In genomic region chr11:43582837-43583462, GRCh38 we compare ENCODE assay signal across 24 cellular contexts.
DNase-seq lines count a peak whose midpoint lies in the region; ATAC-seq, FAIRE-seq and TF ChIP-seq lines count a peak whose summit lies in the region.
"Had no signal": no experiment of that assay in that cellular context is flagged by ENCODE, and none has a peak within 500 bp of the region (broad histone marks: within the 10 kb centered on the region; RNA-seq: fewer than 3 reads in every experiment).

No MANE protein-coding gene starts in this region.

- H3K79me1 ChIP-seq in mesendoderm (ENCODE audit: low read length): no peaks in the 10 kb centered on the region

- H3K18ac ChIP-seq in mesendoderm (ENCODE audit: low read length): no peak overlapping the region

- H3K36me3 ChIP-seq in HepG2 (replicated peaks in 1 of 2; ENCODE audit: control insufficient read depth in 1 of 2, insufficient read depth in 2 of 2, low read length in 2 of 2): no peaks in the 10 kb centered on the region
- no peaks in the 10 kb centered on the region for H3K36me3 ChIP-seq in right lobe of liver
- H3K36me3 ChIP-seq in mesendoderm (ENCODE audit: control insufficient read depth, insufficient read depth, low read length): no peaks in the 10 kb centered on the region
- H3K36me3 ChIP-seq in mucosa of descending colon (ENCODE audit: low read depth): no peaks in the 10 kb centered on the region
- H3K36me3 ChIP-seq: heart left ventricle, lower lobe of right lung, tibial artery had no signal

- H4K20me1 ChIP-seq in HepG2 (ENCODE audit: insufficient read depth, low read length): no peaks in the 10 kb centered on the region

- WGBS in HepG2 (ENCODE audit: low lambda C conversion rate): 52% methylated on average over 24 of the region's 26 CpGs
- 26% methylated on average over 16 of the region's 26 CpGs for WGBS in right lobe of liver (ENCODE audit: insufficient coverage, low coverage, low lambda C conversion rate, missing lambda C conversion rate)
- WGBS in mesendoderm (ENCODE audit: extremely low coverage, insufficient coverage, low lambda C conversion rate): no CpG with 5 or more reads among the region's 26 CpGs

- peaks cover 7 to 61% of the 10 kb centered on the region in 2 experiments for H3K27me3 ChIP-seq in HepG2 (ENCODE audit: control insufficient read depth in 1 of 2, insufficient read depth in 2 of 2, low read length in 2 of 2)
- H3K27me3 ChIP-seq in right lobe of liver: peaks cover 0 to 5% of the 10 kb centered on the region in 2 donors
- peaks cover 49% of the 10 kb centered on the region for H3K27me3 ChIP-seq in mesendoderm (ENCODE audit: insufficient read depth, low read length, poor library complexity)

- H3K9me3 ChIP-seq in HepG2 (ENCODE audit: low read length): no peaks in the 10 kb centered on the region
- no peaks in the 10 kb centered on the region for H3K9me3 ChIP-seq in right lobe of liver
- H3K9me3 ChIP-seq in mucosa of descending colon: no peaks in the 10 kb centered on the region
- H3K9me3 ChIP-seq: heart left ventricle, lower lobe of right lung, tibial artery had no signal

- no peak overlapping the region for H4K8ac ChIP-seq in mesendoderm (ENCODE audit: low read depth, low read length)

- H3K27ac ChIP-seq in HepG2 (ENCODE audit: extremely low read length, insufficient read depth, low read length) (no peak overlapping the region), right lobe of liver (no peak overlapping the region), mesendoderm (ENCODE audit: low read depth, low read length) (no peak overlapping the region)
- H3K27ac ChIP-seq: heart left ventricle, lower lobe of right lung, skin epidermis, tibial artery had no signal

- no peaks in the 10 kb centered on the region for H3K79me2 ChIP-seq in HepG2 (ENCODE audit: insufficient read depth, low read length)
- H3K79me2 ChIP-seq in mesendoderm (ENCODE audit: control insufficient read depth, insufficient read depth, low read length): no peaks in the 10 kb centered on the region

- no peak overlapping the region for H2BK5ac ChIP-seq in mesendoderm (ENCODE audit: low read length)

- H3K4me2 ChIP-seq in HepG2 (ENCODE audit: low read depth, low read length) (no peak overlapping the region), mesendoderm (ENCODE audit: low read length) (no peak overlapping the region)

- no peak for TF ChIP-seq RAD21 in HepG2 (CRISPR knock-in tag; IDR thresholded peaks at IDR 0.05)

- no TSS peak for BruUV-seq in HepG2 (replicated peaks; lab: Mats Ljungman, UMichigan)

- H4K5ac ChIP-seq in mesendoderm (ENCODE audit: low read length): no peak overlapping the region

- TF ChIP-seq POLR2A in HepG2 (IDR thresholded peaks at IDR 0.05; ENCODE audit: insufficient read depth in 1 of 2, low read depth in 2 of 2, low read length in 2 of 2) (no peak), right lobe of liver (IDR thresholded peaks at IDR 0.05) (no peak)

- TF ChIP-seq EP300 in HepG2 (IDR thresholded peaks at IDR 0.05; ENCODE audit: low read depth in 2 of 2, low read length in 2 of 2) (no peak), HepG2 (CRISPR knock-in tag; IDR thresholded peaks at IDR 0.05; ENCODE audit: borderline replicate concordance) (no peak)

- no peak for DNase-seq in HepG2 (ENCODE audit: low spot score)
- no peak for DNase-seq in right lobe of liver
- DNase-seq in ecto neural progenitor cell (ENCODE audit: low spot score): peak; percentile 60
- DNase-seq in mesendoderm: peak; percentile 30
- DNase-seq in putamen (ENCODE audit: low spot score): no peak
- no peak for DNase-seq in NCI-H187 treated with DMSO at 0.1 percent for 48 hours (lab: John Stamatoyannopoulos, UW)
- no peak for DNase-seq in mucosa of descending colon
- DNase-seq: activated CD4-positive, alpha-beta T cell treated with anti-CD3 and anti-CD28 coated beads for 36 hours; activated CD8-positive, alpha-beta memory T cell treated with anti-CD3 and anti-CD28 coated beads, Interleukin-2, amount 10 ng/mL, durations not matched to agents 7 days and 5 days; CD4-positive, CD25-positive, alpha-beta regulatory T cell; cortex of kidney; HCEC 1CT; heart left ventricle; islet precursor cell; lower lobe of right lung; NCI-H1105 treated with DMSO at 0.1 percent for 48 hours; NCI-H2171; NCI-H526 treated with DMSO at 0.1 percent for 48 hours; SHP77; stimulated activated naive CD4-positive, alpha-beta T cell treated with Interleukin-2 at 50 U/mL for 16 hours; tibial artery had no signal

- H3K56ac ChIP-seq in mesendoderm (ENCODE audit: low read length): no peak overlapping the region

- POLR2A ChIA-PET in HepG2 (lab: Yijun Ruan, JAX): no interaction called here

- no peaks in the 10 kb centered on the region for H3K4me1 ChIP-seq in HepG2 (ENCODE audit: insufficient read depth, low read length)
- peaks cover 0 to 7% (median 0%) of the 10 kb centered on the region in 4 donors for H3K4me1 ChIP-seq in right lobe of liver
- H3K4me1 ChIP-seq in mesendoderm (ENCODE audit: control insufficient read depth, low read depth, low read length): no peaks in the 10 kb centered on the region
- H3K4me1 ChIP-seq in mucosa of descending colon (ENCODE audit: low read depth): peaks cover 8% of the 10 kb centered on the region

- intact Hi-C loops in HepG2 (cut with micrococcal nuclease; ENCODE audit: unreplicated experiment) (no loop called here), right lobe of liver (cut with DNase I) (no loop called here), mucosa of descending colon (cut with DNase I, micrococcal nuclease) (no loop called here)

- TF ChIP-seq CTCF in HepG2 (CRISPR knock-in tag; IDR thresholded peaks at IDR 0.05) (no peak), right lobe of liver (IDR thresholded peaks at IDR 0.05) (no peak), mucosa of descending colon (IDR thresholded peaks at IDR 0.05) (no peak)

- in situ Hi-C loops in HepG2 (cut with HindIII; ENCODE audit: extremely low pct_ligation_motif_present, low pct_unique_long_range_greater_than_20kb): loop anchor here (10.0 kb wide), 1 partner anchor 62 kb away; no protein-coding TSS in a partner anchor

- CTCF ChIA-PET in HepG2 (lab: Yijun Ruan, JAX; ENCODE audit: low intra/inter-chr PET ratio, low total read pairs): no interaction called here

- no peak overlapping the region for H2BK15ac ChIP-seq in mesendoderm (replicated peaks; ENCODE audit: low read depth)

- H2BK120ac ChIP-seq in mesendoderm (ENCODE audit: low read depth, low read length): no peak overlapping the region

- H3K23ac ChIP-seq in mesendoderm (ENCODE audit: low read length): no peak overlapping the region

- H2AK5ac ChIP-seq in mesendoderm (ENCODE audit: low read length): no peak overlapping the region

- H3K9ac ChIP-seq in HepG2 (ENCODE audit: insufficient read depth, low read depth, low read length) (no peak overlapping the region), mesendoderm (ENCODE audit: low read length) (no peak overlapping the region)

- no peak overlapping the region for H3K4ac ChIP-seq in mesendoderm (ENCODE audit: low read depth, low read length)

- H3K4me3 ChIP-seq in HepG2 (replicated peaks in 1 of 3; ENCODE audit: insufficient read depth in 1 of 3, low read depth in 2 of 3, low read length in 3 of 3): no peak overlapping the region
- no peak overlapping the region for H3K4me3 ChIP-seq in right lobe of liver
- no peak overlapping the region for H3K4me3 ChIP-seq in mesendoderm (ENCODE audit: low read length)
- no peak overlapping the region for H3K4me3 ChIP-seq in mucosa of descending colon
- H3K4me3 ChIP-seq: lower lobe of right lung, skin epidermis, tibial artery had no signal

- no peak overlapping the region for H2AFZ ChIP-seq in HepG2 (ENCODE audit: low read length)

- FAIRE-seq in HepG2 (lab: Jason Lieb, UNC): no peak
- FAIRE-seq: GM12892 had no signal

- ATAC-seq in HepG2 (no peak), right lobe of liver (no peak), GM18867 (IDR thresholded peaks at IDR 0.05; ENCODE audit: unreplicated experiment) (no peak), mucosa of descending colon (no peak)
- ATAC-seq: activated CD4-positive, alpha-beta T cell treated with anti-CD3 and anti-CD28 coated beads for 36 hours; activated CD8-positive, alpha-beta memory T cell treated with anti-CD3 and anti-CD28 coated beads, Interleukin-2, amount 10 ng/mL, durations not matched to agents 7 days and 5 days; heart left ventricle; lower lobe of right lung had no signal

TF ChIP-seq in HepG2, 621 proteins besides CTCF, POLR2A, EP300 and RAD21:
- TF ChIP-seq ZNF512B (CRISPR knock-in tag; IDR thresholded peaks at IDR 0.05; ENCODE audit: borderline replicate concordance) (0 out of 2 replicates have a peak, but pooled peaks have one; percentile 79), MTA3 (CRISPR knock-in tag; IDR thresholded peaks at IDR 0.05) (no peak)

Comparison
In these comparisons a context has a peak if more than half of its experiments do, and no peak if none do; other contexts are left out.
1. DNase-seq: peak in ecto neural progenitor cell (single experiment) and mesendoderm (single experiment); none in HepG2 (single experiment), right lobe of liver (0 of 3), putamen (single experiment), NCI-H187 treated with DMSO at 0.1 percent for 48 hours (single experiment) and mucosa of descending colon (0 of 3).